Comparison of ENCODE assay signal across 44 cellular contexts in the genomic region with DNA sequence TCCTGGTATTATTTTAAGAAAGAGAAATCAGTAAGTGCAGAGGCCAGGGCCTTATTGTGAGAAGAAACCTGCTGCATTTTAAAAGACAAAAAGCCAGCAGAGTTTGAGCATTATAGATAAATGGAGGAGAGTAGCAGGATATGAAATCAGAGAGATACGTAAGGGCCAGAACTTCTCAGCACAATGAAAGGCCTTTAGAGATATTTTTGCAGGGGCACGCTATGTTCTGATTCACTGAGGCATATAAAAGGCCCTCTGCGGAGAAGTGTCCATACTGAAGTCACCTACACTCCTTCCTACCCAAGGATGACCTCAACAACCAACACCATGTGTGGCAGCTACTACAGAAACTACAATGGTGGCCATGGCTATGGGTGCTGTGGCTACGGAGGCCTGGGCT. TPM values are rescaled to one million over a fixed set of nuclear protein-coding genes. Genes with fewer than 3 reads are reported as not detected.
"Had no signal": no experiment of that assay in that cellular context is flagged by ENCODE, and none has a peak within 500 bp of the region (broad histone marks: within the 10 kb centered on the region; RNA-seq: fewer than 3 reads in every experiment).

KRTAP6-3 (plus strand) TSS at position 301 of the 400 bp plus-strand sequence; CDS start at position 307, 6 bp downstream.

- H3K4me1 Mint-ChIP-seq: activated naive CD4-positive, alpha-beta T cell treated with anti-CD3 and anti-CD28 coated beads, Interleukin-2, amount 10 ng/mL, durations not matched to agents 7 days and 5 days; activated naive CD4-positive, alpha-beta T cell treated with anti-CD3 and anti-CD28 coated beads, Interleukin-2, amount 50 U/mL, for 24 hours; activated naive CD8-positive, alpha-beta T cell treated with anti-CD3 and anti-CD28 coated beads, Interleukin-2, amount 10 ng/mL, durations not matched to agents 7 days and 5 days; activated naive CD8-positive, alpha-beta T cell treated with anti-CD3 and anti-CD28 coated beads, Interleukin-2, amount 50 U/mL, for 24 hours; activated T-helper 17 cell treated with anti-CD3 and anti-CD28 coated beads, Interleukin-2, amount 50 U/mL, for 72 hours; brain; central memory CD8-positive, alpha-beta T cell had no signal

- DNase-seq: activated effector memory CD4-positive, alpha-beta T cell treated with anti-CD3 and anti-CD28 coated beads, Interleukin-2, amount 50 U/mL, for 16 hours; activated effector memory CD4-positive, alpha-beta T cell treated with Interleukin-2 at 50 U/mL for 16 hours; activated gamma-delta T cell; activated gamma-delta T cell treated with Interleukin-2 at 50 U/mL for 16 hours; activated naive CD4-positive, alpha-beta T cell; activated naive CD4-positive, alpha-beta T cell treated with anti-CD3 and anti-CD28 coated beads for 36 hours; activated naive CD4-positive, alpha-beta T cell treated with anti-CD3 and anti-CD28 coated beads, Interleukin-2, amount 10 ng/mL, durations not matched to agents 7 days and 5 days; activated naive CD4-positive, alpha-beta T cell treated with anti-CD3 and anti-CD28 coated beads, Interleukin-2, amount 50 U/mL, for 16 hours; activated naive CD4-positive, alpha-beta T cell treated with Interleukin-2 at 50 U/mL for 16 hours; activated naive CD8-positive, alpha-beta T cell treated with anti-CD3 and anti-CD28 coated beads for 36 hours; activated naive CD8-positive, alpha-beta T cell treated with anti-CD3 and anti-CD28 coated beads, Interleukin-2, amount 10 ng/mL, durations not matched to agents 7 days and 5 days; activated naive CD8-positive, alpha-beta T cell treated with anti-CD3 and anti-CD28 coated beads, Interleukin-2, amount 50 U/mL, for 24 hours; activated T-cell treated with anti-CD3 and anti-CD28 coated beads, Interleukin-2, amount 50 U/mL, for 1 hour; activated T-cell treated with anti-CD3 and anti-CD28 coated beads, Interleukin-2, amount 50 U/mL, for 24 hours; activated T-cell treated with anti-CD3 and anti-CD28 coated beads, Interleukin-2, amount 50 U/mL, for 4 hours; activated T-cell treated with anti-CD3 and anti-CD28 coated beads, Interleukin-2, amount 50 U/mL, for 48 hours; activated T-cell treated with anti-CD3 and anti-CD28 coated beads, Interleukin-2, amount 50 U/mL, for 72 hours; adrenal gland; amniotic stem cell; amygdala; anterior cingulate cortex; aorta; body of pancreas; brain microvascular endothelial cell; caudate nucleus; central memory CD4-positive, alpha-beta T cell; cerebellar nuclear complex had no signal

- H3K27ac ChIP-seq: adrenal gland, ascending aorta, body of pancreas, brain microvascular endothelial cell, breast epithelium, cardiac muscle cell had no signal

- H3K36me3 ChIP-seq: adrenal gland, ascending aorta, brain microvascular endothelial cell, breast epithelium, cardiac muscle cell had no signal

- H3K9me3 Mint-ChIP-seq: activated naive CD4-positive, alpha-beta T cell treated with anti-CD3 and anti-CD28 coated beads for 36 hours; activated naive CD4-positive, alpha-beta T cell treated with anti-CD3 and anti-CD28 coated beads, Interleukin-2, amount 10 ng/mL, durations not matched to agents 7 days and 5 days; activated naive CD4-positive, alpha-beta T cell treated with anti-CD3 and anti-CD28 coated beads, Interleukin-2, amount 50 U/mL, for 24 hours; activated naive CD8-positive, alpha-beta T cell treated with anti-CD3 and anti-CD28 coated beads for 36 hours; activated naive CD8-positive, alpha-beta T cell treated with anti-CD3 and anti-CD28 coated beads, Interleukin-2, amount 50 U/mL, for 24 hours; activated T-cell treated with anti-CD3 and anti-CD28 coated beads, Interleukin-2, amount 50 U/mL, for 24 hours; activated T-cell treated with anti-CD3 and anti-CD28 coated beads, Interleukin-2, amount 50 U/mL, for 4 hours; activated T-helper 1 cell treated with anti-CD3 and anti-CD28 coated beads, Interleukin-12 subunit alpha, Interleukin-12 subunit beta, Interleukin-2, Interleukin-4 antibody, amounts not matched to agents 30 ng/mL and 10 ng/mL and 1 ng/mL, durations not matched to agents 14 hours and 24 hours and 36 hours; activated T-helper 17 cell treated with anti-CD3 and anti-CD28 coated beads, Interleukin-2, amount 50 U/mL, for 72 hours; activated T-helper 2 cell treated with anti-CD3 and anti-CD28 coated beads, Interferon-gamma antibody, Interleukin-2, Interleukin-4, amounts not matched to agents 10 μg/mL and 5 μg/mL and 100 μg/mL, durations not matched to agents 14 hours and 24 hours and 36 hours; brain had no signal

- H3K4me1 ChIP-seq: adrenal gland, ascending aorta, body of pancreas, breast epithelium had no signal

- H3K27ac Mint-ChIP-seq: activated naive CD4-positive, alpha-beta T cell treated with anti-CD3 and anti-CD28 coated beads for 36 hours; activated naive CD4-positive, alpha-beta T cell treated with anti-CD3 and anti-CD28 coated beads, Interleukin-2, amount 10 ng/mL, durations not matched to agents 7 days and 5 days; activated naive CD4-positive, alpha-beta T cell treated with anti-CD3 and anti-CD28 coated beads, Interleukin-2, amount 50 U/mL, for 24 hours; activated naive CD4-positive, alpha-beta T cell treated with anti-CD3 and anti-CD28 coated beads, Interleukin-2, amount 50 U/mL, for 72 hours; activated naive CD8-positive, alpha-beta T cell; activated naive CD8-positive, alpha-beta T cell treated with anti-CD3 and anti-CD28 coated beads for 36 hours; activated naive CD8-positive, alpha-beta T cell treated with anti-CD3 and anti-CD28 coated beads, Interleukin-2, amount 10 ng/mL, durations not matched to agents 7 days and 5 days; activated naive CD8-positive, alpha-beta T cell treated with anti-CD3 and anti-CD28 coated beads, Interleukin-2, amount 50 U/mL, for 24 hours; activated T-cell treated with anti-CD3 and anti-CD28 coated beads, Interleukin-2, amount 50 U/mL, for 24 hours; activated T-cell treated with anti-CD3 and anti-CD28 coated beads, Interleukin-2, amount 50 U/mL, for 72 hours; activated T-helper 1 cell treated with anti-CD3 and anti-CD28 coated beads, Interleukin-12 subunit alpha, Interleukin-12 subunit beta, Interleukin-2, Interleukin-4 antibody, amounts not matched to agents 30 ng/mL and 10 ng/mL and 1 ng/mL, durations not matched to agents 14 hours and 24 hours and 36 hours; activated T-helper 17 cell treated with anti-CD3 and anti-CD28 coated beads, Interleukin-2, amount 50 U/mL, for 72 hours; activated T-helper 2 cell treated with anti-CD3 and anti-CD28 coated beads, Interferon-gamma antibody, Interleukin-2, Interleukin-4, amounts not matched to agents 10 μg/mL and 5 μg/mL and 100 μg/mL, durations not matched to agents 14 hours and 24 hours and 36 hours; brain had no signal

- H3K27me3 ChIP-seq: adrenal gland, ascending aorta, body of pancreas, brain microvascular endothelial cell, breast epithelium, cardiac muscle cell had no signal

- H3K4me3 ChIP-seq: adrenal gland, ascending aorta, body of pancreas, breast epithelium, cardiac muscle cell had no signal

- H3K9me3 ChIP-seq: adrenal gland, ascending aorta, body of pancreas, breast epithelium had no signal

- H3K4me3 Mint-ChIP-seq: activated naive CD4-positive, alpha-beta T cell treated with anti-CD3 and anti-CD28 coated beads for 36 hours; activated naive CD4-positive, alpha-beta T cell treated with anti-CD3 and anti-CD28 coated beads, Interleukin-2, amount 10 ng/mL, durations not matched to agents 7 days and 5 days; activated naive CD4-positive, alpha-beta T cell treated with anti-CD3 and anti-CD28 coated beads, Interleukin-2, amount 50 U/mL, for 24 hours; activated naive CD8-positive, alpha-beta T cell; activated naive CD8-positive, alpha-beta T cell treated with anti-CD3 and anti-CD28 coated beads for 36 hours; activated naive CD8-positive, alpha-beta T cell treated with anti-CD3 and anti-CD28 coated beads, Interleukin-2, amount 10 ng/mL, durations not matched to agents 7 days and 5 days; activated naive CD8-positive, alpha-beta T cell treated with anti-CD3 and anti-CD28 coated beads, Interleukin-2, amount 50 U/mL, for 24 hours; activated T-cell treated with anti-CD3 and anti-CD28 coated beads, Interleukin-2, amount 50 U/mL, for 24 hours; activated T-cell treated with anti-CD3 and anti-CD28 coated beads, Interleukin-2, amount 50 U/mL, for 4 hours; activated T-cell treated with anti-CD3 and anti-CD28 coated beads, Interleukin-2, amount 50 U/mL, for 72 hours; activated T-helper 1 cell treated with anti-CD3 and anti-CD28 coated beads, Interleukin-12 subunit alpha, Interleukin-12 subunit beta, Interleukin-2, Interleukin-4 antibody, amounts not matched to agents 30 ng/mL and 10 ng/mL and 1 ng/mL, durations not matched to agents 14 hours and 24 hours and 36 hours; activated T-helper 17 cell treated with anti-CD3 and anti-CD28 coated beads, Interleukin-2, amount 50 U/mL, for 72 hours; brain; central memory CD8-positive, alpha-beta T cell had no signal

- ATAC-seq: activated naive CD4-positive, alpha-beta T cell treated with anti-CD3 and anti-CD28 coated beads, Interleukin-2, amount 50 U/mL, for 72 hours; activated naive CD8-positive, alpha-beta T cell treated with anti-CD3 and anti-CD28 coated beads, Interleukin-2, amount 50 U/mL, for 24 hours; activated T-cell treated with anti-CD3 and anti-CD28 coated beads, Interleukin-2, amount 50 U/mL, for 4 hours; activated T-cell treated with anti-CD3 and anti-CD28 coated beads, Interleukin-2, amount 50 U/mL, for 72 hours; activated T-helper 17 cell treated with anti-CD3 and anti-CD28 coated beads, Interleukin-2, amount 50 U/mL, for 72 hours; body of pancreas had no signal

- H3K27me3 Mint-ChIP-seq: activated naive CD4-positive, alpha-beta T cell treated with anti-CD3 and anti-CD28 coated beads, Interleukin-2, amount 10 ng/mL, durations not matched to agents 7 days and 5 days; activated naive CD4-positive, alpha-beta T cell treated with anti-CD3 and anti-CD28 coated beads, Interleukin-2, amount 50 U/mL, for 24 hours; activated naive CD8-positive, alpha-beta T cell treated with anti-CD3 and anti-CD28 coated beads for 36 hours; activated naive CD8-positive, alpha-beta T cell treated with anti-CD3 and anti-CD28 coated beads, Interleukin-2, amount 10 ng/mL, durations not matched to agents 7 days and 5 days; activated naive CD8-positive, alpha-beta T cell treated with anti-CD3 and anti-CD28 coated beads, Interleukin-2, amount 50 U/mL, for 24 hours; activated T-cell treated with anti-CD3 and anti-CD28 coated beads, Interleukin-2, amount 50 U/mL, for 24 hours; activated T-helper 17 cell treated with anti-CD3 and anti-CD28 coated beads, Interleukin-2, amount 50 U/mL, for 72 hours; central memory CD8-positive, alpha-beta T cell had no signal

- H3K36me3 Mint-ChIP-seq: activated naive CD4-positive, alpha-beta T cell treated with anti-CD3 and anti-CD28 coated beads, Interleukin-2, amount 10 ng/mL, durations not matched to agents 7 days and 5 days; activated naive CD4-positive, alpha-beta T cell treated with anti-CD3 and anti-CD28 coated beads, Interleukin-2, amount 50 U/mL, for 24 hours; activated naive CD4-positive, alpha-beta T cell treated with anti-CD3 and anti-CD28 coated beads, Interleukin-2, amount 50 U/mL, for 72 hours; activated naive CD8-positive, alpha-beta T cell; activated naive CD8-positive, alpha-beta T cell treated with anti-CD3 and anti-CD28 coated beads for 36 hours; activated naive CD8-positive, alpha-beta T cell treated with anti-CD3 and anti-CD28 coated beads, Interleukin-2, amount 10 ng/mL, durations not matched to agents 7 days and 5 days; brain had no signal

RNA-seq across cellular contexts. Expression of gene KRTAP6-3, which starts in this region (rescaled TPM):
- total RNA-seq: activated naive CD4-positive, alpha-beta T cell treated with anti-CD3 and anti-CD28 coated beads for 36 hours; activated naive CD4-positive, alpha-beta T cell treated with anti-CD3 and anti-CD28 coated beads, Interleukin-2, amount 50 U/mL, for 72 hours; activated naive CD8-positive, alpha-beta T cell treated with anti-CD3 and anti-CD28 coated beads for 36 hours; activated naive CD8-positive, alpha-beta T cell treated with anti-CD3 and anti-CD28 coated beads, Interleukin-2, amount 10 ng/mL, durations not matched to agents 7 days and 5 days; activated T-cell treated with anti-CD3 and anti-CD28 coated beads, Interleukin-2, amount 50 U/mL, for 4 hours; activated T-cell treated with anti-CD3 and anti-CD28 coated beads, Interleukin-2, amount 50 U/mL, for 72 hours; activated T-helper 1 cell treated with anti-CD3 and anti-CD28 coated beads, Interleukin-12 subunit alpha, Interleukin-12 subunit beta, Interleukin-2, Interleukin-4 antibody, amounts not matched to agents 30 ng/mL and 10 ng/mL and 1 ng/mL, durations not matched to agents 14 hours and 24 hours and 36 hours; activated T-helper 17 cell treated with anti-CD3 and anti-CD28 coated beads, Interleukin-2, amount 50 U/mL, for 72 hours; activated T-helper 2 cell treated with anti-CD3 and anti-CD28 coated beads, Interferon-gamma antibody, Interleukin-2, Interleukin-4, amounts not matched to agents 10 μg/mL and 5 μg/mL and 100 μg/mL, durations not matched to agents 14 hours and 24 hours and 36 hours; adrenal gland; aorta; ascending aorta; astrocyte; body of pancreas; breast epithelium; bronchial epithelial cell; cardiac muscle cell; cardiac septum; cerebellum; chondrocyte had no signal
- polyA plus RNA-seq: adipose tissue, adrenal gland, aorta, cardiac muscle cell had no signal
